Comparison of ENCODE assay signal across 8 cellular contexts in the genomic region with DNA sequence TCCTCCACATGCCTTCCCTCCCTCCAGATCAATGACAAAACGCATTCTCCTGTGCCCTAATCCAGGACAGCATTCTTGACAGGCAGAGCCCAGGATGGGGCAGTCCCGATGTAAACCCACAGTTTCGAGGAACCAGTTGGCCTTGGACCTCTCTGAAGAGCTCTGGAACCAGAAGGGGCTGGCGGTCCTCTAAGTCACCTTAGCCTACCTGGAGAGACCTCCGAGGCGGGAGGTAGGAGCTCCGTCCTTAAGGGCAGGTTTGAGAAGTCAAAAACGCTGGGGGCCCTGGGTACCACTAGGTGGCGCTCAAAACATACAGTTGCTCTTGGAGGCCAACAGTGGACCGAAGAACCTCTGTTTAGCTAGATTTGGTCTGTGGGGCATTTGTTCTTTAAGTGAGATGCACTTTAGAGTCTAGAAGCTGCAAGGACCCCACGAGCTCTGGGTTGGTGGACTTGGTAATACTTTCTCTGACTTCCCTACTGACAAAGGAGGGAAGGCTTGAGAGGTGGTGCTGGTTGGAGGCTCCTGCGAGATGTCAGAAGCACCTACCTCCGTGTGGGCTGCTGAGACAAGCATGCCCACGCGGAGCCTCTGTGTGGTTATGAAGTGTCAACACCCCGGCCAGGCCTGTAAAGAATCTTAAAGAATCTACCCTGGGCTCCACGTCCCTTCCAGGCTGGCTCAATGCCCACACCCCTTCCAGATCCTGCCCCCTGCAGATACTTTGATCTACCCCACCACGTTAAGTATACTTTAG.
DNase-seq lines count a peak whose midpoint lies in the region; ATAC-seq and TF ChIP-seq lines count a peak whose summit lies in the region.

No MANE protein-coding gene starts in this region.

- no peaks in the 10 kb centered on the region for H3K9me3 Mint-ChIP-seq in activated CD4-positive, alpha-beta T cell treated with anti-CD3 and anti-CD28 coated beads, Interleukin-2, amount 10 ng/mL, durations not matched to agents 7 days and 5 days

- no peak overlapping the region for H3K4me3 Mint-ChIP-seq in activated CD4-positive, alpha-beta T cell treated with anti-CD3 and anti-CD28 coated beads, Interleukin-2, amount 10 ng/mL, durations not matched to agents 7 days and 5 days

- TF ChIP-seq POLR2A in lower leg skin (IDR thresholded peaks at IDR 0.05), result no peak

- TF ChIP-seq CTCF in lower leg skin (IDR thresholded peaks at IDR 0.05), result peak in 1 of 3 donors; percentile 74

- no peaks in the 10 kb centered on the region for H3K36me3 Mint-ChIP-seq in activated CD4-positive, alpha-beta T cell treated with anti-CD3 and anti-CD28 coated beads, Interleukin-2, amount 10 ng/mL, durations not matched to agents 7 days and 5 days (ENCODE audit: low read depth)

- ATAC-seq in HG03280 (IDR thresholded peaks at IDR 0.05; ENCODE audit: unreplicated experiment), result peak; percentile 76
- ATAC-seq in GM18858 (IDR thresholded peaks at IDR 0.05; ENCODE audit: unreplicated experiment), result no peak

- intact Hi-C loops in lower leg skin (cut with DNase I; ENCODE audit: low total_unique reads), result loop anchor here (10.0 kb wide), 1 partner anchor 673 kb away; no protein-coding TSS in a partner anchor

- peaks cover 13% of the 10 kb centered on the region for H3K4me1 Mint-ChIP-seq in activated CD4-positive, alpha-beta T cell treated with anti-CD3 and anti-CD28 coated beads, Interleukin-2, amount 10 ng/mL, durations not matched to agents 7 days and 5 days

- POLR2A ChIA-PET in activated CD4-positive, alpha-beta T cell treated with anti-CD3 and anti-CD28 coated beads, Interleukin-2, amount 10 ng/mL, durations not matched to agents 7 days and 5 days (lab: Charles Lee), result no interaction called here

- WGBS in lower leg skin, 2 donors, result 18 to 29% methylated on average over 13 to 18 of the region's 18 CpGs

- H3K4me3 ChIP-seq in lower leg skin (ENCODE audit: low read depth, poor library complexity, severe bottlenecking), result no peak overlapping the region

- H3K27me3 Mint-ChIP-seq in activated CD4-positive, alpha-beta T cell treated with anti-CD3 and anti-CD28 coated beads, Interleukin-2, amount 10 ng/mL, durations not matched to agents 7 days and 5 days, result peaks cover 7% of the 10 kb centered on the region

- DNase-seq in EL (peak; percentile 76), NCI-H526 treated with DMSO at 0.1 percent for 48 hours (lab: John Stamatoyannopoulos, UW) (peak; percentile 34), dedifferentiated amniotic fluid mesenchymal stem cell (ENCODE audit: extremely low spot score) (peak; percentile 71), lower leg skin (ENCODE audit: low spot score in 2 of 2) (peak; percentile 78 to 96)
- DNase-seq in activated CD4-positive, alpha-beta T cell treated with anti-CD3 and anti-CD28 coated beads, Interleukin-2, amount 10 ng/mL, durations not matched to agents 7 days and 5 days, result peak; percentile 86
- peak; percentile 60 to 77 (median 76) for DNase-seq in stimulated activated CD4-positive, alpha-beta T cell treated with anti-CD3 and anti-CD28 coated beads, TNF-alpha, amount 100 ng/mL, for 24 hours (ENCODE audit: low read depth in 3 of 3)

- CTCF ChIA-PET in activated CD4-positive, alpha-beta T cell treated with anti-CD3 and anti-CD28 coated beads, Interleukin-2, amount 10 ng/mL, durations not matched to agents 7 days and 5 days (lab: Charles Lee), result interaction anchor here (0.7 to 2.9 kb wide), 48 partner anchors 9 to 677 kb away, joined by 3 to 27 read pairs (median 3); no protein-coding TSS in a partner anchor

- peak overlapping the region; percentile 66 for H3K27ac Mint-ChIP-seq in activated CD4-positive, alpha-beta T cell treated with anti-CD3 and anti-CD28 coated beads, Interleukin-2, amount 10 ng/mL, durations not matched to agents 7 days and 5 days

Comparison
In these comparisons a context has a peak if more than half of its experiments do, and no peak if none do; other contexts are left out.
1. DNase-seq: peak in every context shown above with its lines; median percentile 87 in lower leg skin; 86 in activated CD4-positive, alpha-beta T cell treated with anti-CD3 and anti-CD28 coated beads, Interleukin-2, amount 10 ng/mL, durations not matched to agents 7 days and 5 days; 76 in EL; 76 in stimulated activated CD4-positive, alpha-beta T cell treated with anti-CD3 and anti-CD28 coated beads, TNF-alpha, amount 100 ng/mL, for 24 hours; 71 in dedifferentiated amniotic fluid mesenchymal stem cell; 34 in NCI-H526 treated with DMSO at 0.1 percent for 48 hours.